In genomic region chr19:4181053-4181508, GRCh38 we compare ENCODE assay signal across 9 cellular contexts. TPM values are rescaled to one million over a fixed set of nuclear protein-coding genes. Genes with fewer than 3 reads are reported as not detected.
DNase-seq lines count a peak whose midpoint lies in the region; ATAC-seq and TF ChIP-seq lines count a peak whose summit lies in the region.
"Had no signal": no experiment of that assay in that cellular context is flagged by ENCODE, and none has a peak within 500 bp of the region (broad histone marks: within the 10 kb centered on the region; RNA-seq: fewer than 3 reads in every experiment).

No MANE protein-coding gene starts in this region.

- H3K36me3 Mint-ChIP-seq in activated naive CD8-positive, alpha-beta T cell treated with anti-CD3 and anti-CD28 coated beads for 36 hours, result peaks cover 17% of the 10 kb centered on the region

- ATAC-seq in mucosa of descending colon, result peak; percentile 75

- DNase-seq in CD1c-positive myeloid dendritic cell (ENCODE audit: extremely low spot score) (peak; percentile 25), LNCaP clone FGC (ENCODE audit: low read depth) (no peak), mucosa of descending colon (peak in 2 of 3 donors; percentile 41 to 50), NCI-H1694 treated with DMSO at 0.1 percent for 48 hours (lab: John Stamatoyannopoulos, UW) (no peak), SK-N-DZ (ENCODE audit: low spot score) (no peak), MG63 (no peak)
- no peak for DNase-seq in activated naive CD8-positive, alpha-beta T cell treated with anti-CD3 and anti-CD28 coated beads for 36 hours
- DNase-seq in effector CD8-positive, alpha-beta T cell (lab: John Stamatoyannopoulos, UW), result no peak

- H3K27me3 Mint-ChIP-seq in activated naive CD8-positive, alpha-beta T cell treated with anti-CD3 and anti-CD28 coated beads for 36 hours, result peaks cover 6% of the 10 kb centered on the region

- H3K4me3 Mint-ChIP-seq in activated naive CD8-positive, alpha-beta T cell treated with anti-CD3 and anti-CD28 coated beads for 36 hours, result peak overlapping the region; percentile 98

- H3K36me3 ChIP-seq in mucosa of descending colon (ENCODE audit: low read depth), result no peaks in the 10 kb centered on the region
- H3K36me3 ChIP-seq in MG63, result peaks cover 4% of the 10 kb centered on the region; the same call in 1 of the 2 replicates

- peak overlapping the region; percentile 98 for H3K4me3 ChIP-seq in LNCaP clone FGC (ENCODE audit: low read depth, low read length)
- H3K4me3 ChIP-seq in mucosa of descending colon, result no peak overlapping the region
- H3K4me3 ChIP-seq in MG63, result no peak overlapping the region; the same call in 1 of the 2 replicates

- H3K27ac Mint-ChIP-seq in activated naive CD8-positive, alpha-beta T cell treated with anti-CD3 and anti-CD28 coated beads for 36 hours, result peak overlapping the region; percentile 41

- intact Hi-C loops in mucosa of descending colon (cut with DNase I, micrococcal nuclease), result no loop called here

- no peak for TF ChIP-seq CTCF in LNCaP clone FGC (IDR thresholded peaks at IDR 0.05; ENCODE audit: control insufficient read depth, extremely low read depth, insufficient read depth)
- TF ChIP-seq CTCF in mucosa of descending colon (IDR thresholded peaks at IDR 0.05), result no peak

- no peaks in the 10 kb centered on the region for H3K9me3 ChIP-seq in mucosa of descending colon
- H3K9me3 ChIP-seq in MG63, result no peaks in the 10 kb centered on the region

- no peaks in the 10 kb centered on the region for H3K27me3 ChIP-seq in MG63

- no peaks in the 10 kb centered on the region for H3K9me3 Mint-ChIP-seq in activated naive CD8-positive, alpha-beta T cell treated with anti-CD3 and anti-CD28 coated beads for 36 hours

- H3K4me1 Mint-ChIP-seq in activated naive CD8-positive, alpha-beta T cell treated with anti-CD3 and anti-CD28 coated beads for 36 hours, result peaks cover 20% of the 10 kb centered on the region

- H3K4me1 ChIP-seq in mucosa of descending colon (ENCODE audit: low read depth), result peaks cover 23% of the 10 kb centered on the region

RNA-seq across cellular contexts. Expression of gene SIRT6, which starts 1.3 kb away (rescaled TPM):
- total RNA-seq in activated naive CD8-positive, alpha-beta T cell treated with anti-CD3 and anti-CD28 coated beads for 36 hours, result 10 to 100 TPM; 27.1 to 27.2 TPM
- total RNA-seq in mucosa of descending colon, result 100 to 1,000 TPM in 2 of 3 donors, 10 to 100 TPM in 1; 60.9 to 138 (median 118) TPM
- 35.9 and 36.3 TPM in 2 replicates for polyA plus RNA-seq in SK-N-DZ (2014; cell fraction: cytosol; rRNA removed)
- 67.7 and 80.5 TPM in 2 replicates for polyA plus RNA-seq in SK-N-DZ (2014; cell fraction: nucleus; rRNA removed)
- 2.3 and 7.7 TPM in 2 replicates for total RNA-seq in MG63 (2014; rRNA removed; shearing (Covaris generic); ENCODE audit: low replicate concordance)

RNA-seq across cellular contexts. Expression of gene ANKRD24, which starts 1.4 kb away (rescaled TPM):
- total RNA-seq in activated naive CD8-positive, alpha-beta T cell treated with anti-CD3 and anti-CD28 coated beads for 36 hours, result 1 to 10 TPM; 1.6 TPM
- total RNA-seq in mucosa of descending colon, result 1 to 10 TPM in 2 of 3 donors, under 1 TPM in 1; 0.95 to 2.7 (median 1.3) TPM
- 1.00 and 1.1 TPM in 2 replicates for polyA plus RNA-seq in SK-N-DZ (2014; cell fraction: cytosol; rRNA removed)
- 1.9 and 2.9 TPM in 2 replicates for polyA plus RNA-seq in SK-N-DZ (2014; cell fraction: nucleus; rRNA removed)
- 0.13 TPM in 1 of 2 replicates, not detected in the other for total RNA-seq in MG63 (2014; rRNA removed; shearing (Covaris generic); ENCODE audit: low replicate concordance)

RNA-seq across cellular contexts. Expression of gene CREB3L3, which starts 27.6 kb away (rescaled TPM):
- not detected for total RNA-seq in activated naive CD8-positive, alpha-beta T cell treated with anti-CD3 and anti-CD28 coated beads for 36 hours
- total RNA-seq in mucosa of descending colon, result 1 to 10 TPM; 2.4 to 5.1 (median 3.4) TPM
- not detected in 2 replicates for polyA plus RNA-seq in SK-N-DZ (2014; cell fraction: cytosol; rRNA removed)
- 0.15 and 0.51 TPM in 2 replicates for polyA plus RNA-seq in SK-N-DZ (2014; cell fraction: nucleus; rRNA removed)
- not detected in 2 replicates for total RNA-seq in MG63 (2014; rRNA removed; shearing (Covaris generic); ENCODE audit: low replicate concordance)
- total RNA-seq: cerebellum had no signal

RNA-seq across cellular contexts. Expression of gene EBI3, which starts 48.2 kb away (rescaled TPM):
- total RNA-seq in activated naive CD8-positive, alpha-beta T cell treated with anti-CD3 and anti-CD28 coated beads for 36 hours, result 1 to 10 TPM; 6.7 to 8.6 TPM
- total RNA-seq in mucosa of descending colon, result 1 to 10 TPM; 1.1 to 5.4 (median 3.6) TPM
- polyA plus RNA-seq in SK-N-DZ (2014; cell fraction: cytosol; rRNA removed), result not detected in 2 replicates
- polyA plus RNA-seq in SK-N-DZ (2014; cell fraction: nucleus; rRNA removed), result not detected in 2 replicates
- total RNA-seq in MG63 (2014; rRNA removed; shearing (Covaris generic); ENCODE audit: low replicate concordance), result not detected in 2 replicates

RNA-seq across cellular contexts. Expression of gene MAP2K2, which starts 57.2 kb away (rescaled TPM):
- total RNA-seq in activated naive CD8-positive, alpha-beta T cell treated with anti-CD3 and anti-CD28 coated beads for 36 hours, result 100 to 1,000 TPM; 120 to 121 TPM
- 100 to 1,000 TPM; 173 to 221 (median 192) TPM for total RNA-seq in mucosa of descending colon
- 125 and 130 TPM in 2 replicates for polyA plus RNA-seq in SK-N-DZ (2014; cell fraction: cytosol; rRNA removed)
- polyA plus RNA-seq in SK-N-DZ (2014; cell fraction: nucleus; rRNA removed), result 70.3 and 81.0 TPM in 2 replicates
- 115 and 216 TPM in 2 replicates for total RNA-seq in MG63 (2014; rRNA removed; shearing (Covaris generic); ENCODE audit: low replicate concordance)

Comparison
In these comparisons a context has a peak if more than half of its experiments do, and no peak if none do; other contexts are left out.
1. DNase-seq: peak in CD1c-positive myeloid dendritic cell (single experiment) and mucosa of descending colon (2 of 3); none in LNCaP clone FGC (single experiment), activated naive CD8-positive, alpha-beta T cell treated with anti-CD3 and anti-CD28 coated beads for 36 hours (single experiment), NCI-H1694 treated with DMSO at 0.1 percent for 48 hours (single experiment), effector CD8-positive, alpha-beta T cell (single experiment), SK-N-DZ (single experiment) and MG63 (single experiment).